Comparison of ENCODE assay signal across 9 cellular contexts in genomic region chr7:46352335-46352954, GRCh38.
A peak's percentile ranks its signal among the peaks of the same experiment; 100 is the strongest.
DNase-seq lines count a peak whose midpoint lies in the region; ATAC-seq, FAIRE-seq and TF ChIP-seq lines count a peak whose summit lies in the region.
"Had no signal": no experiment of that assay in that cellular context is flagged by ENCODE, and none has a peak within 500 bp of the region (broad histone marks: within the 10 kb centered on the region; RNA-seq: fewer than 3 reads in every experiment).

No MANE protein-coding gene starts in this region.

- H3K4me3 ChIP-seq in kidney epithelial cell (ENCODE audit: low read depth, low read length), result no peak overlapping the region

- no peaks in the 10 kb centered on the region for H3K36me3 Mint-ChIP-seq in activated naive CD4-positive, alpha-beta T cell treated with anti-CD3 and anti-CD28 coated beads, Interleukin-2, amount 10 ng/mL, durations not matched to agents 7 days and 5 days

- peak; percentile 24 for DNase-seq in activated naive CD4-positive, alpha-beta T cell treated with anti-CD3 and anti-CD28 coated beads, Interleukin-2, amount 10 ng/mL, durations not matched to agents 7 days and 5 days
- no peak for DNase-seq in activated naive CD4-positive, alpha-beta T cell treated with Interleukin-2 at 50 U/mL for 16 hours
- DNase-seq in NCI-H1092 treated with DMSO at 0.1 percent for 48 hours (lab: John Stamatoyannopoulos, UW) (peak; percentile 50), brain pericyte (ENCODE audit: low read depth, low spot score) (peak; percentile 10), kidney epithelial cell (ENCODE audit: low read depth) (peak; percentile 34), urothelium cell line (ENCODE audit: low spot score) (peak; percentile 76)

- no peaks in the 10 kb centered on the region for H3K27me3 Mint-ChIP-seq in activated naive CD4-positive, alpha-beta T cell treated with anti-CD3 and anti-CD28 coated beads, Interleukin-2, amount 10 ng/mL, durations not matched to agents 7 days and 5 days

- no peaks in the 10 kb centered on the region for H3K27me3 ChIP-seq in kidney epithelial cell (ENCODE audit: control insufficient read depth, insufficient read depth, low read length)

- H3K36me3 ChIP-seq in kidney epithelial cell (ENCODE audit: control insufficient read depth, insufficient read depth, low read length), result no peaks in the 10 kb centered on the region

- CTCF ChIA-PET in activated naive CD4-positive, alpha-beta T cell treated with anti-CD3 and anti-CD28 coated beads, Interleukin-2, amount 10 ng/mL, durations not matched to agents 7 days and 5 days (lab: Charles Lee), result interaction anchor here (2.3 kb wide), 1 partner anchor 430 kb away, joined by 13 read pairs; no protein-coding TSS in a partner anchor

- no peaks in the 10 kb centered on the region for H3K4me1 Mint-ChIP-seq in activated naive CD4-positive, alpha-beta T cell treated with anti-CD3 and anti-CD28 coated beads, Interleukin-2, amount 10 ng/mL, durations not matched to agents 7 days and 5 days

- no peaks in the 10 kb centered on the region for H3K9me3 Mint-ChIP-seq in activated naive CD4-positive, alpha-beta T cell treated with anti-CD3 and anti-CD28 coated beads, Interleukin-2, amount 10 ng/mL, durations not matched to agents 7 days and 5 days

- TF ChIP-seq CTCF in kidney epithelial cell (IDR thresholded peaks at IDR 0.05; ENCODE audit: insufficient read depth, low read length, poor library complexity, severe bottlenecking), result peak; percentile 69

- peak; percentile 74 for FAIRE-seq in urothelium cell line (lab: Jason Lieb, UNC)
- FAIRE-seq: colon had no signal

- ATAC-seq in GM21717 (IDR thresholded peaks at IDR 0.05; ENCODE audit: unreplicated experiment) (no peak), GM21381 (IDR thresholded peaks at IDR 0.05; ENCODE audit: unreplicated experiment) (no peak)

- H3K27ac Mint-ChIP-seq in activated naive CD4-positive, alpha-beta T cell treated with anti-CD3 and anti-CD28 coated beads, Interleukin-2, amount 10 ng/mL, durations not matched to agents 7 days and 5 days, result no peak overlapping the region

- no peak overlapping the region for H3K4me3 Mint-ChIP-seq in activated naive CD4-positive, alpha-beta T cell treated with anti-CD3 and anti-CD28 coated beads, Interleukin-2, amount 10 ng/mL, durations not matched to agents 7 days and 5 days
